Comparison of ENCODE assay signal across 25 cellular contexts in the genomic region with DNA sequence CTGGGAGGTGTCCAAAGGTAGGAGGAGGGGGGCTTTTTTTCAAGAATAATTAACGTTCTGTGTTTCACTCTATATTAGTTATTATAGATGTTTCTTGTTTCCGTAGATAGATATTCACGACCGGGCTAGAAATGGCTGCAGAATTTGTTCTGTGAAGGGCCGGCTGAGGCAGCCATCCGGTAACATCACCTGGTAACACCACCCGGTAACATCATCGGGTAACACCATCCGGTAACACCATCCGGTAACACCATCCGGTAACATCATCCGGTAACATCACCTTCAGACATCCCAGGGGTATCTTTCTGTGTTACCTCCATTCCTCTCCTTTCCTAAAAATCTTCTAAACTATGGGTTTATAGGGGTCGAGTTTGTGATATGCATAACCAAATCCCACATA.
"Had no signal": no experiment of that assay in that cellular context is flagged by ENCODE, and none has a peak within 500 bp of the region (broad histone marks: within the 10 kb centered on the region; RNA-seq: fewer than 3 reads in every experiment).

No MANE protein-coding gene starts in this region.

- H3K9me3 ChIP-seq: left lung, lower lobe of right lung, pancreas, prostate gland, stomach, thoracic aorta, tibial artery, upper lobe of right lung had no signal

- H3K27me3 ChIP-seq: left lung, pancreas, stomach, tibial artery, upper lobe of right lung had no signal

- H3K4me1 ChIP-seq: left lung, lower lobe of right lung, pancreas, prostate gland, stomach, tibial artery, upper lobe of right lung had no signal

- H3K27ac ChIP-seq: left lung, lower lobe of right lung, pancreas, prostate gland, skin epidermis, stomach, thoracic aorta, tibial artery, upper lobe of right lung had no signal

- DNase-seq: hippocampal formation; kidney; left colon; left lung; lower lobe of right lung; mammary epithelial cell; mesenchymal stem cell; naive thymus-derived CD8-positive, alpha-beta T cell; nucleus accumbens; pancreas; retina; right cardiac atrium; stimulated activated CD4-positive, alpha-beta T cell treated with anti-CD3 and anti-CD28 coated beads, Interleukin-12 subunit alpha, Interleukin-12 subunit beta, amount 100 ng/mL, for 4 hours; stimulated activated CD4-positive, alpha-beta T cell treated with anti-CD3 and anti-CD28 coated beads, Interleukin-15, amount 100 ng/mL, for 24 hours; stimulated activated CD4-positive, alpha-beta T cell treated with anti-CD3 and anti-CD28 coated beads, Interleukin-2, amount 100 ng/mL, for 24 hours; stimulated activated CD4-positive, alpha-beta T cell treated with anti-CD3 and anti-CD28 coated beads, Interleukin-4, amount 100 ng/mL, for 1 hour; stimulated activated naive B cell treated with anti-CD40 and anti-IgM and Interleukin-4, amounts not matched to agents 10 μg/mL and 1 μg/mL and 100 μg/mL, for 72 hours; stimulated activated naive CD8-positive, alpha-beta T cell treated with anti-CD3 and anti-CD28 coated beads, Interleukin-15, Interleukin-2, amounts not matched to agents 100 U/mL and 50 U/mL, for 24 hours; stomach; tibial artery; trophoblast cell; upper lobe of right lung had no signal

- H3K36me3 ChIP-seq: left lung, lower lobe of right lung, pancreas, prostate gland, stomach, thoracic aorta, tibial artery, upper lobe of right lung had no signal

- H3K4me3 ChIP-seq: left lung, lower lobe of right lung, pancreas, prostate gland, skin epidermis, stomach, thoracic aorta, tibial artery, upper lobe of right lung had no signal
